Comparison of ENCODE assay signal across 8 cellular contexts in genomic region chr9:33374634-33375237, GRCh38. TPM values are rescaled to one million over a fixed set of nuclear protein-coding genes. Genes with fewer than 3 reads are reported as not detected.
A peak's percentile ranks its signal among the peaks of the same experiment; 100 is the strongest.
DNase-seq lines count a peak whose midpoint lies in the region; ATAC-seq and TF ChIP-seq lines count a peak whose summit lies in the region.

No MANE protein-coding gene starts in this region.

- H3K4me1 ChIP-seq in cardiac muscle cell (ENCODE audit: low read depth): peaks cover 3% of the 10 kb centered on the region
- H3K4me1 ChIP-seq in upper lobe of right lung: peaks cover 8% of the 10 kb centered on the region

- POLR2A ChIA-PET in activated naive CD8-positive, alpha-beta T cell treated with anti-CD3 and anti-CD28 coated beads, Interleukin-2, amount 10 ng/mL, durations not matched to agents 7 days and 5 days (lab: Charles Lee): interaction anchor here (0.7 to 1.0 kb wide), 2 partner anchors 92 to 98 kb away, joined by 3 read pairs; no protein-coding TSS in a partner anchor

- no peak overlapping the region for H3K4me3 ChIP-seq in cardiac muscle cell
- H3K4me3 ChIP-seq in upper lobe of right lung: no peak overlapping the region

- TF ChIP-seq CTCF in cardiac muscle cell (IDR thresholded peaks at IDR 0.05; ENCODE audit: low read depth, low read length): peak; percentile 94
- TF ChIP-seq CTCF in upper lobe of right lung (IDR thresholded peaks at IDR 0.05): peak; percentile 90

- H3K36me3 Mint-ChIP-seq in activated naive CD8-positive, alpha-beta T cell treated with anti-CD3 and anti-CD28 coated beads, Interleukin-2, amount 10 ng/mL, durations not matched to agents 7 days and 5 days: no peaks in the 10 kb centered on the region

- no peak overlapping the region for H3K27ac Mint-ChIP-seq in activated naive CD8-positive, alpha-beta T cell treated with anti-CD3 and anti-CD28 coated beads, Interleukin-2, amount 10 ng/mL, durations not matched to agents 7 days and 5 days

- peak; percentile 84 for DNase-seq in Ammon's horn (ENCODE audit: low spot score)
- peak; percentile 56 for DNase-seq in LoVo (ENCODE audit: low spot score)
- peak; percentile 77 for DNase-seq in SKM-1 treated with dmso at 0.1 percent for 144 hours (lab: John Stamatoyannopoulos, UW; ENCODE audit: unreplicated experiment)
- peak; percentile 46 for DNase-seq in activated naive CD8-positive, alpha-beta T cell treated with anti-CD3 and anti-CD28 coated beads, Interleukin-2, amount 10 ng/mL, durations not matched to agents 7 days and 5 days
- peak; percentile 85 to 89 for DNase-seq in cardiac muscle cell (ENCODE audit: low read depth in 1 of 2, low spot score in 1 of 2)
- DNase-seq in posterior vena cava (ENCODE audit: low spot score): peak; percentile 84
- DNase-seq in upper lobe of right lung: peak; percentile 73

- ATAC-seq in GM19395 (IDR thresholded peaks at IDR 0.05; ENCODE audit: unreplicated experiment) (peak; percentile 68), upper lobe of right lung (peak; percentile 91)
- peak; percentile 78 for ATAC-seq in activated naive CD8-positive, alpha-beta T cell treated with anti-CD3 and anti-CD28 coated beads, Interleukin-2, amount 10 ng/mL, durations not matched to agents 7 days and 5 days (ENCODE audit: low read depth)

- no peak overlapping the region for H3K4me3 Mint-ChIP-seq in activated naive CD8-positive, alpha-beta T cell treated with anti-CD3 and anti-CD28 coated beads, Interleukin-2, amount 10 ng/mL, durations not matched to agents 7 days and 5 days

- H3K4me1 Mint-ChIP-seq in activated naive CD8-positive, alpha-beta T cell treated with anti-CD3 and anti-CD28 coated beads, Interleukin-2, amount 10 ng/mL, durations not matched to agents 7 days and 5 days: peaks cover 4% of the 10 kb centered on the region

- H3K9me3 Mint-ChIP-seq in activated naive CD8-positive, alpha-beta T cell treated with anti-CD3 and anti-CD28 coated beads, Interleukin-2, amount 10 ng/mL, durations not matched to agents 7 days and 5 days: no peaks in the 10 kb centered on the region

- H3K9me3 ChIP-seq in cardiac muscle cell (ENCODE audit: low read depth): no peaks in the 10 kb centered on the region
- H3K9me3 ChIP-seq in upper lobe of right lung: no peaks in the 10 kb centered on the region

- no peaks in the 10 kb centered on the region for H3K27me3 ChIP-seq in cardiac muscle cell
- H3K27me3 ChIP-seq in upper lobe of right lung: no peaks in the 10 kb centered on the region

- H3K36me3 ChIP-seq in cardiac muscle cell (peaks cover 14% of the 10 kb centered on the region), upper lobe of right lung (peaks cover 22% of the 10 kb centered on the region)

- intact Hi-C loops in posterior vena cava (cut with DNase I) (loop anchor here in 1 of 2 donors (5.0 to 10.0 kb wide), 2 partner anchors 43 to 90 kb away; no protein-coding TSS in a partner anchor), upper lobe of right lung (cut with DNase I) (no loop called here)

- H3K27ac ChIP-seq in cardiac muscle cell (peak overlapping the region; percentile 75), upper lobe of right lung (peak overlapping the region; percentile 8)

- no peaks in the 10 kb centered on the region for H3K27me3 Mint-ChIP-seq in activated naive CD8-positive, alpha-beta T cell treated with anti-CD3 and anti-CD28 coated beads, Interleukin-2, amount 10 ng/mL, durations not matched to agents 7 days and 5 days

RNA-seq across cellular contexts. Expression of gene AQP7, which starts 27.6 kb away (rescaled TPM):
- total RNA-seq in activated naive CD8-positive, alpha-beta T cell treated with anti-CD3 and anti-CD28 coated beads, Interleukin-2, amount 10 ng/mL, durations not matched to agents 7 days and 5 days: not detected
- 3.8 and 5.5 TPM in 2 replicates for total RNA-seq in cardiac muscle cell
- polyA plus RNA-seq in cardiac muscle cell: 4.2 and 4.5 TPM in 2 replicates
- total RNA-seq in posterior vena cava: 1 to 10 TPM; 4.6 TPM
- total RNA-seq in upper lobe of right lung: 2.4 TPM
